Comparison of ENCODE assay signal across 10 cellular contexts in genomic region chr1:90730247-90731022, GRCh38. TPM values are rescaled to one million over a fixed set of nuclear protein-coding genes. Genes with fewer than 3 reads are reported as not detected.
DNase-seq lines count a peak whose midpoint lies in the region; ATAC-seq, FAIRE-seq and TF ChIP-seq lines count a peak whose summit lies in the region.
"Had no signal": no experiment of that assay in that cellular context is flagged by ENCODE, and none has a peak within 500 bp of the region (broad histone marks: within the 10 kb centered on the region; RNA-seq: fewer than 3 reads in every experiment).

No MANE protein-coding gene starts in this region.

- peaks cover 5% of the 10 kb centered on the region for H3K36me3 Mint-ChIP-seq in CD4-positive, CD25-positive, alpha-beta regulatory T cell
- peaks cover 11% of the 10 kb centered on the region for H3K36me3 Mint-ChIP-seq in activated naive CD8-positive, alpha-beta T cell treated with anti-CD3 and anti-CD28 coated beads for 36 hours

- H3K9ac ChIP-seq in HUES64 (ENCODE audit: low read depth, low read length) (no peak overlapping the region), mesendoderm (ENCODE audit: low read length) (peak overlapping the region; percentile 13)

- no peak for TF ChIP-seq POLR2A in GM12892 (IDR thresholded peaks at IDR 0.05; ENCODE audit: low read depth, low read length)

- peak overlapping the region; percentile 49 for H3K4me3 ChIP-seq in CD4-positive, CD25-positive, alpha-beta regulatory T cell (ENCODE audit: low read depth, low read length)
- H3K4me3 ChIP-seq in HUES64 (ENCODE audit: low read length) = peak overlapping the region; percentile 45
- no peak overlapping the region for H3K4me3 ChIP-seq in mesendoderm (ENCODE audit: low read length)

- H2BK15ac ChIP-seq in mesendoderm (replicated peaks; ENCODE audit: low read depth) = no peak overlapping the region

- peaks cover 68% of the 10 kb centered on the region for H3K27me3 ChIP-seq in CD4-positive, CD25-positive, alpha-beta regulatory T cell (ENCODE audit: control insufficient read depth, insufficient read depth, low read length)
- H3K27me3 ChIP-seq in HUES64 (ENCODE audit: insufficient read depth, low read length) = peaks cover 100% of the 10 kb centered on the region
- H3K27me3 ChIP-seq in mesendoderm (ENCODE audit: insufficient read depth, low read length, poor library complexity) = peaks cover 62% of the 10 kb centered on the region

- no peak overlapping the region for H3K18ac ChIP-seq in mesendoderm (ENCODE audit: low read length)

- H3K23ac ChIP-seq in mesendoderm (ENCODE audit: low read length) = no peak overlapping the region

- no peak overlapping the region for H4K8ac ChIP-seq in mesendoderm (ENCODE audit: low read depth, low read length)

- H3K79me1 ChIP-seq in mesendoderm (ENCODE audit: low read length) = no peaks in the 10 kb centered on the region

- WGBS in HUES64 = under 1% methylated on average over 51 of the region's 51 CpGs
- WGBS in mesendoderm (ENCODE audit: extremely low coverage, insufficient coverage, low lambda C conversion rate) = no CpG with 5 or more reads among the region's 51 CpGs

- no peaks in the 10 kb centered on the region for H3K36me3 ChIP-seq in CD4-positive, CD25-positive, alpha-beta regulatory T cell (ENCODE audit: control insufficient read depth, insufficient read depth, low read length)
- H3K36me3 ChIP-seq in HUES64 (ENCODE audit: insufficient read depth, low read length) (no peaks in the 10 kb centered on the region), mesendoderm (ENCODE audit: control insufficient read depth, insufficient read depth, low read length) (no peaks in the 10 kb centered on the region)
- H3K36me3 ChIP-seq: vagina had no signal

- H2BK5ac ChIP-seq in mesendoderm (ENCODE audit: low read length) = no peak overlapping the region

- peaks cover 15 to 50% (median 28%) of the 10 kb centered on the region in 4 donors for H3K4me1 Mint-ChIP-seq in CD4-positive, CD25-positive, alpha-beta regulatory T cell
- peaks cover 33% of the 10 kb centered on the region for H3K4me1 Mint-ChIP-seq in activated naive CD8-positive, alpha-beta T cell treated with anti-CD3 and anti-CD28 coated beads for 36 hours

- peaks cover 11 to 13% of the 10 kb centered on the region in 2 experiments for H3K9me3 ChIP-seq in CD4-positive, CD25-positive, alpha-beta regulatory T cell (ENCODE audit: control insufficient read depth in 2 of 2, low read length in 2 of 2)
- H3K9me3 ChIP-seq in HUES64 (ENCODE audit: insufficient read depth, low read depth, low read length) = no peaks in the 10 kb centered on the region
- H3K9me3 ChIP-seq: vagina had no signal

- DNase-seq in CD4-positive, CD25-positive, alpha-beta regulatory T cell = peak in 1 of 3 donors; percentile 27
- no peak for DNase-seq in activated naive CD8-positive, alpha-beta T cell treated with anti-CD3 and anti-CD28 coated beads for 36 hours
- DNase-seq in mesendoderm = no peak
- DNase-seq in GM12892 (ENCODE audit: insufficient read length) = no peak
- no peak for DNase-seq in NCI-H1092 treated with DMSO at 0.1 percent for 48 hours (lab: John Stamatoyannopoulos, UW)
- DNase-seq: effector CD4-positive, alpha-beta T cell had no signal

- H3K4me1 ChIP-seq in CD4-positive, CD25-positive, alpha-beta regulatory T cell (ENCODE audit: control insufficient read depth, insufficient read depth, low read length, poor library complexity, severe bottlenecking) = peaks cover 36% of the 10 kb centered on the region
- peaks cover 48% of the 10 kb centered on the region for H3K4me1 ChIP-seq in HUES64 (ENCODE audit: insufficient read depth, low read length)
- peaks cover 7% of the 10 kb centered on the region for H3K4me1 ChIP-seq in mesendoderm (ENCODE audit: control insufficient read depth, low read depth, low read length)

- H4K5ac ChIP-seq in mesendoderm (ENCODE audit: low read length) = no peak overlapping the region

- H3K27ac ChIP-seq in CD4-positive, CD25-positive, alpha-beta regulatory T cell (ENCODE audit: insufficient read depth, low read length, poor library complexity, severe bottlenecking) = no peak overlapping the region
- H3K27ac ChIP-seq in HUES64 (ENCODE audit: low read depth, low read length) (no peak overlapping the region), mesendoderm (ENCODE audit: low read depth, low read length) (no peak overlapping the region)
- H3K27ac ChIP-seq: vagina had no signal

- no peak overlapping the region for H3K56ac ChIP-seq in mesendoderm (ENCODE audit: low read length)

- no peak for ATAC-seq in CD4-positive, CD25-positive, alpha-beta regulatory T cell (ENCODE audit: low read depth in 2 of 2)
- no peak for ATAC-seq in HG03175 (IDR thresholded peaks at IDR 0.05; ENCODE audit: unreplicated experiment)
- no peak for ATAC-seq in HG02759 (IDR thresholded peaks at IDR 0.05; ENCODE audit: unreplicated experiment)

- H3K4me3 Mint-ChIP-seq in CD4-positive, CD25-positive, alpha-beta regulatory T cell = peak overlapping the region; percentile 60 to 77 (median 72)
- peak overlapping the region; percentile 69 for H3K4me3 Mint-ChIP-seq in activated naive CD8-positive, alpha-beta T cell treated with anti-CD3 and anti-CD28 coated beads for 36 hours

- no peak overlapping the region for H2BK120ac ChIP-seq in mesendoderm (ENCODE audit: low read depth, low read length)

- H3K4ac ChIP-seq in mesendoderm (ENCODE audit: low read depth, low read length) = no peak overlapping the region

- peak overlapping the region; percentile 25 for H3K4me2 ChIP-seq in mesendoderm (ENCODE audit: low read length)

- H3K27me3 Mint-ChIP-seq in CD4-positive, CD25-positive, alpha-beta regulatory T cell = peaks cover 97% of the 10 kb centered on the region
- H3K27me3 Mint-ChIP-seq in activated naive CD8-positive, alpha-beta T cell treated with anti-CD3 and anti-CD28 coated beads for 36 hours = peaks cover 100% of the 10 kb centered on the region

- H3K27ac Mint-ChIP-seq in CD4-positive, CD25-positive, alpha-beta regulatory T cell = peak overlapping the region in 1 of 3 donors; percentile 17
- H3K27ac Mint-ChIP-seq in activated naive CD8-positive, alpha-beta T cell treated with anti-CD3 and anti-CD28 coated beads for 36 hours = no peak overlapping the region

- H3K9me3 Mint-ChIP-seq in CD4-positive, CD25-positive, alpha-beta regulatory T cell = peaks cover 0 to 20% (median 3%) of the 10 kb centered on the region in 7 donors
- peaks cover 5% of the 10 kb centered on the region for H3K9me3 Mint-ChIP-seq in activated naive CD8-positive, alpha-beta T cell treated with anti-CD3 and anti-CD28 coated beads for 36 hours

- no peak overlapping the region for H2AK5ac ChIP-seq in mesendoderm (ENCODE audit: low read length)

- H3K79me2 ChIP-seq in mesendoderm (ENCODE audit: control insufficient read depth, insufficient read depth, low read length) = no peaks in the 10 kb centered on the region

- no peak for FAIRE-seq in GM12892 (lab: Jason Lieb, UNC)

RNA-seq across cellular contexts. Expression of gene BARHL2, which starts 13.3 kb away (rescaled TPM):
- not detected for total RNA-seq in CD4-positive, CD25-positive, alpha-beta regulatory T cell
- polyA plus RNA-seq in CD4-positive, CD25-positive, alpha-beta regulatory T cell = not detected
- not detected for polyA plus RNA-seq in HUES64 (2013, experiment 1 of 2)
- not detected for polyA plus RNA-seq in HUES64 (2013, experiment 2 of 2)
- not detected for total RNA-seq in activated naive CD8-positive, alpha-beta T cell treated with anti-CD3 and anti-CD28 coated beads for 36 hours
- polyA plus RNA-seq in mesendoderm (2013, experiment 1 of 2) = 0.01 TPM
- polyA plus RNA-seq in mesendoderm (2013, experiment 2 of 2) = 0.06 TPM
- polyA plus RNA-seq in GM12892 (2012; ENCODE audit: missing spikeins) = not detected
- total RNA-seq: vagina had no signal
